Comparison of ENCODE assay signal across 16 cellular contexts in genomic region chr13:75055296-75055695, GRCh38.
"Had no signal": no experiment of that assay in that cellular context is flagged by ENCODE, and none has a peak within 500 bp of the region (broad histone marks: within the 10 kb centered on the region; RNA-seq: fewer than 3 reads in every experiment).

No MANE protein-coding gene starts in this region.

- H3K27me3 ChIP-seq: heart left ventricle, right lobe of liver, suprapubic skin, upper lobe of left lung had no signal

- DNase-seq: activated CD4-positive, alpha-beta memory T cell treated with anti-CD3 and anti-CD28 coated beads, Interleukin-2, amount 10 ng/mL, durations not matched to agents 7 days and 5 days; aorta; heart left ventricle; psoas muscle; right lobe of liver; stimulated activated CD4-positive, alpha-beta T cell treated with anti-CD3 and anti-CD28 coated beads, Interleukin-2, amount 100 ng/mL, for 24 hours; stimulated activated naive CD4-positive, alpha-beta T cell; T-helper 9 cell; upper lobe of left lung had no signal

- ATAC-seq: heart left ventricle; left lobe of liver; natural killer cell treated with Interleukin-12 subunit alpha and Interleukin-12 subunit beta and Interleukin-15 and Interleukin-18, amount 100 ng/mL, for 72 hours; psoas muscle; right lobe of liver had no signal

- H3K4me1 ChIP-seq: heart left ventricle, psoas muscle, right lobe of liver, suprapubic skin, upper lobe of left lung had no signal

- H3K27ac ChIP-seq: heart left ventricle, psoas muscle, right lobe of liver, suprapubic skin, upper lobe of left lung, VCaP had no signal

- FAIRE-seq: endometrium, frontal cortex, islet of Langerhans had no signal
